In genomic region chr1:212583643-212584042, GRCh38 we compare ENCODE assay signal across 1 cellular context.
TF ChIP-seq lines count a peak whose summit lies in the region.

No MANE protein-coding gene starts in this region.

TF ChIP-seq in IMR-90, 13 proteins besides CTCF, POLR2A, EP300 and RAD21 (continued from another document):
- TF ChIP-seq BHLHE40 (IDR thresholded peaks at IDR 0.05; ENCODE audit: low read depth, low read length) (no peak), RCOR1 (IDR thresholded peaks at IDR 0.05; ENCODE audit: insufficient replicate concordance, low read length) (no peak), NFE2L2 (IDR thresholded peaks at IDR 0.05; ENCODE audit: low read depth, low read length) (no peak), FOS (IDR thresholded peaks at IDR 0.05; ENCODE audit: low read depth, low read length) (no peak)
